8 cellular contexts compared by ENCODE assay signal in genomic region chr5:123422433-123423277, GRCh38. TPM values are rescaled to one million over a fixed set of nuclear protein-coding genes. Genes with fewer than 3 reads are reported as not detected.
DNase-seq lines count a peak whose midpoint lies in the region; ATAC-seq and TF ChIP-seq lines count a peak whose summit lies in the region.

No MANE protein-coding gene starts in this region.

- H3K36me3 Mint-ChIP-seq in mesothelial cell of epicardium, result peaks cover 7% of the 10 kb centered on the region
- H3K36me3 Mint-ChIP-seq in progenitor cell of endocrine pancreas (ENCODE audit: insufficient read depth), result no peaks in the 10 kb centered on the region

- no peak for TF ChIP-seq CTCF in mesothelial cell of epicardium (IDR thresholded peaks at IDR 0.05; ENCODE audit: unreplicated experiment)
- TF ChIP-seq CTCF in vagina (IDR thresholded peaks at IDR 0.05), result no peak
- TF ChIP-seq CTCF in progenitor cell of endocrine pancreas (IDR thresholded peaks at IDR 0.05; ENCODE audit: unreplicated experiment), result no peak

- H3K27me3 ChIP-seq in vagina, result no peaks in the 10 kb centered on the region

- H3K27me3 Mint-ChIP-seq in mesothelial cell of epicardium (ENCODE audit: low read depth) (no peaks in the 10 kb centered on the region), progenitor cell of endocrine pancreas (no peaks in the 10 kb centered on the region)

- H3K4me3 Mint-ChIP-seq in mesothelial cell of epicardium (no peak overlapping the region), progenitor cell of endocrine pancreas (ENCODE audit: low read depth) (no peak overlapping the region)

- H3K9me3 ChIP-seq in vagina, result no peaks in the 10 kb centered on the region

- in situ Hi-C loops in SK-MEL-5 (cut with HindIII; ENCODE audit: low pct_unique_long_range_greater_than_20kb, low sequenced_read_pairs), result no loop called here

- H3K27ac ChIP-seq in epithelial cell of prostate (peak overlapping the region; percentile 85), vagina (peak overlapping the region; percentile 96)

- no peaks in the 10 kb centered on the region for H3K36me3 ChIP-seq in vagina

- H3K4me1 Mint-ChIP-seq in mesothelial cell of epicardium (peaks cover 20% of the 10 kb centered on the region), progenitor cell of endocrine pancreas (ENCODE audit: low read depth) (peaks cover 5% of the 10 kb centered on the region)

- peak; percentile 41 for DNase-seq in DMS 273 treated with DMSO at 0.1 percent for 48 hours (lab: John Stamatoyannopoulos, UW)
- peak; percentile 14 for DNase-seq in SK-MEL-5 (ENCODE audit: low read depth, low spot score)
- no peak for DNase-seq in epithelial cell of prostate (ENCODE audit: low read depth, low spot score)
- no peak for DNase-seq in mesothelial cell of epicardium (ENCODE audit: low spot score in 2 of 2, unreplicated experiment in 2 of 2)
- no peak for DNase-seq in vagina (ENCODE audit: extremely low spot score in 2 of 2)
- no peak for DNase-seq in progenitor cell of endocrine pancreas (ENCODE audit: low spot score, unreplicated experiment)

- H3K4me3 ChIP-seq in vagina, result peak overlapping the region; percentile 87 to 96

- intact Hi-C loops in vagina (cut with DNase I), result loop anchor here (5.0 kb wide), 1 partner anchor 90 kb away; the partner anchor contains the start of gene CSNK1G3

- ATAC-seq in GM19372 (IDR thresholded peaks at IDR 0.05; ENCODE audit: low read depth, unreplicated experiment) (peak; percentile 15), HG03354 (IDR thresholded peaks at IDR 0.05; ENCODE audit: poor library complexity, severe bottlenecking, unreplicated experiment) (peak; percentile 29)

- peak overlapping the region; percentile 37 for H3K27ac Mint-ChIP-seq in mesothelial cell of epicardium
- H3K27ac Mint-ChIP-seq in progenitor cell of endocrine pancreas, result no peak overlapping the region

- peaks cover 35% of the 10 kb centered on the region for H3K4me1 ChIP-seq in vagina

- H3K9me3 Mint-ChIP-seq in mesothelial cell of epicardium, result no peaks in the 10 kb centered on the region
- H3K9me3 Mint-ChIP-seq in progenitor cell of endocrine pancreas (ENCODE audit: low read depth), result no peaks in the 10 kb centered on the region

- no peak for TF ChIP-seq POLR2A in vagina (IDR thresholded peaks at IDR 0.05)

RNA-seq across cellular contexts. Expression of gene CEP120, which starts 0.5 kb away (rescaled TPM):
- total RNA-seq in SK-MEL-5 (2014; rRNA removed; shearing (Covaris generic)), result 12.6 and 14.3 TPM in 2 replicates
- polyA plus RNA-seq in SK-MEL-5 (2015; cell fraction: cytosol; rRNA removed), result 9.1 and 13.7 TPM in 2 replicates
- 19.6 and 20.1 TPM in 2 replicates for polyA plus RNA-seq in SK-MEL-5 (2015; cell fraction: nucleus; rRNA removed)
- total RNA-seq in mesothelial cell of epicardium (23.0 to 27.9 TPM (median 23.4 TPM) in 3 replicates), vagina (16.9 TPM), progenitor cell of endocrine pancreas (21.8 and 23.4 TPM in 2 replicates)

Comparison
In these comparisons a context has a peak if more than half of its experiments do, and no peak if none do; other contexts are left out.
1. DNase-seq: peak in DMS 273 treated with DMSO at 0.1 percent for 48 hours (single experiment) and SK-MEL-5 (single experiment); none in epithelial cell of prostate (single experiment), mesothelial cell of epicardium (0 of 2), vagina (0 of 2) and progenitor cell of endocrine pancreas (single experiment).